ENCODE assay signal across 8 cellular contexts in genomic region chr1:86429830-86430229, GRCh38. TPM values are rescaled to one million over a fixed set of nuclear protein-coding genes. Genes with fewer than 3 reads are reported as not detected.
DNase-seq lines count a peak whose midpoint lies in the region; ATAC-seq and TF ChIP-seq lines count a peak whose summit lies in the region.

No MANE protein-coding gene starts in this region.

- H3K36me3 Mint-ChIP-seq in activated CD8-positive, alpha-beta memory T cell treated with anti-CD3 and anti-CD28 coated beads, Interleukin-2, amount 10 ng/mL, durations not matched to agents 7 days and 5 days = no peaks in the 10 kb centered on the region
- no peaks in the 10 kb centered on the region for H3K36me3 Mint-ChIP-seq in glutamatergic neuron (ENCODE audit: unreplicated experiment)

- H3K4me1 ChIP-seq in ascending aorta (peaks cover 0 to 8% of the 10 kb centered on the region in 2 donors), urinary bladder (ENCODE audit: insufficient read depth) (no peaks in the 10 kb centered on the region)

- H3K4me3 Mint-ChIP-seq in activated CD8-positive, alpha-beta memory T cell treated with anti-CD3 and anti-CD28 coated beads, Interleukin-2, amount 10 ng/mL, durations not matched to agents 7 days and 5 days = no peak overlapping the region
- H3K4me3 Mint-ChIP-seq in glutamatergic neuron (ENCODE audit: unreplicated experiment) = no peak overlapping the region

- no peaks in the 10 kb centered on the region for H3K27me3 ChIP-seq in ascending aorta

- H3K36me3 ChIP-seq in ascending aorta (no peaks in the 10 kb centered on the region), urinary bladder (ENCODE audit: insufficient read depth) (no peaks in the 10 kb centered on the region)

- CTCF ChIA-PET in activated CD8-positive, alpha-beta memory T cell treated with anti-CD3 and anti-CD28 coated beads, Interleukin-2, amount 10 ng/mL, durations not matched to agents 7 days and 5 days (lab: Charles Lee) = interaction anchor here (1.0 to 2.4 kb wide), 8 partner anchors 12 to 72 kb away, joined by 3 to 17 read pairs (median 4); partner anchors contain the start of gene ODF2L

- no peak overlapping the region for H3K27ac Mint-ChIP-seq in activated CD8-positive, alpha-beta memory T cell treated with anti-CD3 and anti-CD28 coated beads, Interleukin-2, amount 10 ng/mL, durations not matched to agents 7 days and 5 days
- no peak overlapping the region for H3K27ac Mint-ChIP-seq in glutamatergic neuron (ENCODE audit: unreplicated experiment)

- peak overlapping the region; percentile 70 to 82 for H3K27ac ChIP-seq in ascending aorta
- H3K27ac ChIP-seq in urinary bladder (ENCODE audit: low read depth) = peak overlapping the region; percentile 84

- peak; percentile 76 for ATAC-seq in activated CD8-positive, alpha-beta memory T cell treated with anti-CD3 and anti-CD28 coated beads, Interleukin-2, amount 10 ng/mL, durations not matched to agents 7 days and 5 days
- ATAC-seq in HG03442 (IDR thresholded peaks at IDR 0.05; ENCODE audit: unreplicated experiment) = no peak

- TF ChIP-seq CTCF in ascending aorta (IDR thresholded peaks at IDR 0.05) (no peak), glutamatergic neuron (IDR thresholded peaks at IDR 0.05; ENCODE audit: partially characterized antibody, unreplicated experiment) (no peak)

- no peaks in the 10 kb centered on the region for H3K9me3 ChIP-seq in ascending aorta

- WGBS in urinary bladder = 4% methylated on average over 3 of the region's 3 CpGs

- H3K9me3 Mint-ChIP-seq in activated CD8-positive, alpha-beta memory T cell treated with anti-CD3 and anti-CD28 coated beads, Interleukin-2, amount 10 ng/mL, durations not matched to agents 7 days and 5 days (ENCODE audit: low read depth) = no peaks in the 10 kb centered on the region
- H3K9me3 Mint-ChIP-seq in glutamatergic neuron (ENCODE audit: unreplicated experiment) = no peaks in the 10 kb centered on the region

- H3K4me3 ChIP-seq in ascending aorta (no peak overlapping the region), urinary bladder (ENCODE audit: low read depth, low read length) (no peak overlapping the region)

- peak; percentile 48 for DNase-seq in activated CD8-positive, alpha-beta memory T cell treated with anti-CD3 and anti-CD28 coated beads, Interleukin-2, amount 10 ng/mL, durations not matched to agents 7 days and 5 days
- DNase-seq in activated CD8-positive, alpha-beta memory T cell treated with anti-CD3 and anti-CD28 coated beads, Interleukin-2, amount 50 U/mL, for 48 hours = no peak
- DNase-seq in ascending aorta (ENCODE audit: low spot score in 2 of 2) (peak; percentile 26 to 82), kidney tubule cell (ENCODE audit: low spot score) (peak; percentile 87), glutamatergic neuron (no peak)
- no peak for DNase-seq in stimulated activated CD4-positive, alpha-beta T cell treated with anti-CD3 and anti-CD28 coated beads, Interleukin-4, amount 100 ng/mL, for 1 hour

- H3K4me1 Mint-ChIP-seq in activated CD8-positive, alpha-beta memory T cell treated with anti-CD3 and anti-CD28 coated beads, Interleukin-2, amount 10 ng/mL, durations not matched to agents 7 days and 5 days = no peaks in the 10 kb centered on the region
- no peaks in the 10 kb centered on the region for H3K4me1 Mint-ChIP-seq in glutamatergic neuron (ENCODE audit: low read depth, unreplicated experiment)

- peaks cover 17% of the 10 kb centered on the region for H3K27me3 Mint-ChIP-seq in activated CD8-positive, alpha-beta memory T cell treated with anti-CD3 and anti-CD28 coated beads, Interleukin-2, amount 10 ng/mL, durations not matched to agents 7 days and 5 days
- no peaks in the 10 kb centered on the region for H3K27me3 Mint-ChIP-seq in glutamatergic neuron (ENCODE audit: unreplicated experiment)

- intact Hi-C loops in ascending aorta (cut with DNase I) = loop anchor here (2.0 kb wide), 1 partner anchor 33 kb away; the partner anchor contains the start of gene ODF2L

RNA-seq across cellular contexts. Expression of gene CLCA2, which starts 5.9 kb away (rescaled TPM):
- not detected for total RNA-seq in activated CD8-positive, alpha-beta memory T cell treated with anti-CD3 and anti-CD28 coated beads, Interleukin-2, amount 10 ng/mL, durations not matched to agents 7 days and 5 days
- total RNA-seq in ascending aorta = not detected
- 5.0 TPM for total RNA-seq in urinary bladder
- polyA plus RNA-seq in urinary bladder = 0.65 TPM
- total RNA-seq in glutamatergic neuron (ENCODE audit: unreplicated experiment) = not detected

RNA-seq across cellular contexts. Expression of gene ODF2L, which starts 33.7 kb away (rescaled TPM):
- total RNA-seq in activated CD8-positive, alpha-beta memory T cell treated with anti-CD3 and anti-CD28 coated beads, Interleukin-2, amount 10 ng/mL, durations not matched to agents 7 days and 5 days = 10 to 100 TPM; 45.6 to 69.2 TPM
- total RNA-seq in ascending aorta = 6.2 TPM
- total RNA-seq in urinary bladder = 122 TPM
- 10.3 TPM for polyA plus RNA-seq in urinary bladder
- 61.1 TPM for total RNA-seq in glutamatergic neuron (ENCODE audit: unreplicated experiment)

RNA-seq across cellular contexts. Expression of gene CLCA1, which starts 38.9 kb away (rescaled TPM):
- total RNA-seq in activated CD8-positive, alpha-beta memory T cell treated with anti-CD3 and anti-CD28 coated beads, Interleukin-2, amount 10 ng/mL, durations not matched to agents 7 days and 5 days = not detected
- total RNA-seq in ascending aorta (not detected), urinary bladder (not detected), glutamatergic neuron (ENCODE audit: unreplicated experiment) (not detected)
- not detected for polyA plus RNA-seq in urinary bladder

Comparison
In these comparisons a context has a peak if more than half of its experiments do, and no peak if none do; other contexts are left out.
1. DNase-seq: peak in activated CD8-positive, alpha-beta memory T cell treated with anti-CD3 and anti-CD28 coated beads, Interleukin-2, amount 10 ng/mL, durations not matched to agents 7 days and 5 days (single experiment), ascending aorta (2 of 2) and kidney tubule cell (single experiment); none in activated CD8-positive, alpha-beta memory T cell treated with anti-CD3 and anti-CD28 coated beads, Interleukin-2, amount 50 U/mL, for 48 hours (single experiment), stimulated activated CD4-positive, alpha-beta T cell treated with anti-CD3 and anti-CD28 coated beads, Interleukin-4, amount 100 ng/mL, for 1 hour (single experiment) and glutamatergic neuron (single experiment).